In genomic region chr9:22211588-22212360, GRCh38 we compare ENCODE assay signal across 12 cellular contexts.
DNase-seq lines count a peak whose midpoint lies in the region; ATAC-seq and TF ChIP-seq lines count a peak whose summit lies in the region.
"Had no signal": no experiment of that assay in that cellular context is flagged by ENCODE, and none has a peak within 500 bp of the region (broad histone marks: within the 10 kb centered on the region; RNA-seq: fewer than 3 reads in every experiment).

No MANE protein-coding gene starts in this region.

- no peak overlapping the region for H3K18ac ChIP-seq in trophoblast cell (ENCODE audit: low read length)

- intact Hi-C loops in natural killer cell (cut with micrococcal nuclease), result no loop called here

- no peaks in the 10 kb centered on the region for H3K79me2 ChIP-seq in trophoblast cell (ENCODE audit: control insufficient read depth, insufficient read depth, low read length, poor library complexity)

- no peak overlapping the region for H3K14ac ChIP-seq in trophoblast cell (ENCODE audit: low read length)

- no peaks in the 10 kb centered on the region for H3K27me3 ChIP-seq in trophoblast cell (ENCODE audit: insufficient read depth, low read length)
- H3K27me3 ChIP-seq: dorsolateral prefrontal cortex had no signal

- no peak for TF ChIP-seq CTCF in natural killer cell (IDR thresholded peaks at IDR 0.05)

- H3K36me3 ChIP-seq in trophoblast cell (ENCODE audit: control insufficient read depth in 1 of 2, insufficient read depth in 2 of 2, low read length in 2 of 2), result no peaks in the 10 kb centered on the region

- no peak overlapping the region for H4K8ac ChIP-seq in trophoblast cell (ENCODE audit: low read depth, low read length)

- no peak overlapping the region for H3K23ac ChIP-seq in trophoblast cell (ENCODE audit: low read length)

- no CpG with 5 or more reads among the region's 4 CpGs for WGBS in trophoblast cell (ENCODE audit: extremely low coverage, insufficient coverage, insufficient read length)

- peaks cover 5 to 7% of the 10 kb centered on the region in 2 donors for H3K27me3 Mint-ChIP-seq in natural killer cell (ENCODE audit: low read depth in 2 of 2)

- no peak overlapping the region for H3K4me3 ChIP-seq in trophoblast cell (ENCODE audit: low read depth, low read length)
- H3K4me3 ChIP-seq: dorsolateral prefrontal cortex had no signal

- H3K4ac ChIP-seq in trophoblast cell (ENCODE audit: low read depth, low read length), result no peak overlapping the region

- H3K27ac Mint-ChIP-seq in natural killer cell, result no peak overlapping the region

- H3K4me2 ChIP-seq in trophoblast cell (ENCODE audit: low read length), result no peak overlapping the region

- H3K9me3 ChIP-seq in trophoblast cell (ENCODE audit: insufficient read depth, low read depth, low read length), result no peaks in the 10 kb centered on the region

- peak overlapping the region; percentile 38 for H3K27ac ChIP-seq in trophoblast cell (ENCODE audit: low read depth, low read length)
- H3K27ac ChIP-seq: dorsolateral prefrontal cortex had no signal

- peaks cover 5% of the 10 kb centered on the region for H3K79me1 ChIP-seq in trophoblast cell (ENCODE audit: low read length)

- no peak overlapping the region for H3K9ac ChIP-seq in trophoblast cell (ENCODE audit: low read length)

- H3K4me3 Mint-ChIP-seq in natural killer cell, result no peak overlapping the region

- no peaks in the 10 kb centered on the region for H3K36me3 Mint-ChIP-seq in natural killer cell

- H2AK5ac ChIP-seq in trophoblast cell (ENCODE audit: low read length), result no peak overlapping the region

- H4K12ac ChIP-seq in trophoblast cell (ENCODE audit: low read depth, low read length), result no peak overlapping the region

- H2BK12ac ChIP-seq in trophoblast cell (ENCODE audit: low read length), result peak overlapping the region; percentile 49

- H3K4me1 ChIP-seq in trophoblast cell (ENCODE audit: control insufficient read depth in 1 of 2, insufficient read depth in 2 of 2, low read length in 2 of 2), result peaks cover 0 to 5% of the 10 kb centered on the region in 2 experiments

- peaks cover 0 to 2% of the 10 kb centered on the region in 2 donors for H3K9me3 Mint-ChIP-seq in natural killer cell

- peak overlapping the region; percentile 51 for H2BK120ac ChIP-seq in trophoblast cell (ENCODE audit: insufficient read depth, low read length, poor library complexity)

- ATAC-seq in natural killer cell (no peak), GM19395 (IDR thresholded peaks at IDR 0.05; ENCODE audit: unreplicated experiment) (no peak)

- no peak overlapping the region for H4K91ac ChIP-seq in trophoblast cell (ENCODE audit: low read depth, low read length)

- DNase-seq in GM03348 (ENCODE audit: low spot score), result peak; percentile 82
- DNase-seq in RPMI7951 (ENCODE audit: low read depth), result peak; percentile 96
- DNase-seq in fibroblast of gingiva (ENCODE audit: low read depth), result peak; percentile 87
- peak; percentile 33 to 82 for DNase-seq in trophoblast cell
- no peak for DNase-seq in GOT3 (lab: John Stamatoyannopoulos, UW)
- DNase-seq in natural killer cell, result no peak
- DNase-seq in DMS153 treated with DMSO at 0.1 percent for 48 hours (lab: John Stamatoyannopoulos, UW; ENCODE audit: unreplicated experiment), result no peak
- DNase-seq: activated T-cell treated with anti-CD3 and anti-CD28 coated beads for 4 hours, dorsolateral prefrontal cortex, NCI-H187 treated with DMSO at 0.1 percent for 48 hours, T-helper 1 cell had no signal

- no peak overlapping the region for H2BK5ac ChIP-seq in trophoblast cell (ENCODE audit: low read depth, low read length, poor library complexity)

- H2AFZ ChIP-seq in trophoblast cell (ENCODE audit: insufficient read depth, low read length, poor library complexity), result no peak overlapping the region

- H3K4me1 Mint-ChIP-seq in natural killer cell, result peaks cover 10 to 16% of the 10 kb centered on the region in 2 donors

Comparison
In these comparisons a context has a peak if more than half of its experiments do, and no peak if none do; other contexts are left out.
1. DNase-seq: peak in GM03348 (single experiment), RPMI7951 (single experiment), fibroblast of gingiva (single experiment) and trophoblast cell (2 of 2); none in GOT3 (single experiment), natural killer cell (single experiment) and DMS153 treated with DMSO at 0.1 percent for 48 hours (single experiment).